ENCODE assay signal across 20 cellular contexts in genomic region chr2:16526193-16526592, GRCh38.
"Had no signal": no experiment of that assay in that cellular context is flagged by ENCODE, and none has a peak within 500 bp of the region (broad histone marks: within the 10 kb centered on the region; RNA-seq: fewer than 3 reads in every experiment).

No MANE protein-coding gene starts in this region.

- H3K27ac ChIP-seq: left ventricle myocardium inferior, ovary, spleen, tibial nerve, uterus had no signal

- ATAC-seq: mucosa of descending colon; naive thymus-derived CD4-positive, alpha-beta T cell; natural killer cell treated with Interleukin-12 subunit alpha and Interleukin-12 subunit beta and Interleukin-15 and Interleukin-18, amount 100 ng/mL, for 72 hours; right cardiac atrium; sciatic nerve; stimulated activated memory B cell treated with anti-CD40 and anti-IgM and Interleukin-4, amounts not matched to agents 10 μg/mL and 1 μg/mL and 100 μg/mL, for 72 hours; stimulated activated naive CD8-positive, alpha-beta T cell treated with anti-CD3 and anti-CD28 coated beads, Interleukin-15, amount 100 ng/mL, for 72 hours had no signal

- DNase-seq: hypothalamus; islet precursor cell; left ventricle myocardium inferior; midbrain; mucosa of descending colon; naive thymus-derived CD4-positive, alpha-beta T cell; ovary; retina; right cardiac atrium; small intestine; spleen; stimulated activated CD4-positive, alpha-beta T cell treated with anti-CD3 and anti-CD28 coated beads, Interleukin-4, amount 100 ng/mL, for 24 hours; stimulated activated naive CD4-positive, alpha-beta T cell treated with Interleukin-2 at 50 U/mL for 16 hours; stimulated activated naive CD8-positive, alpha-beta T cell treated with anti-CD3 and anti-CD28 coated beads, Interleukin-15, amount 100 ng/mL, for 72 hours; substantia nigra; uterus had no signal

- FAIRE-seq: small intestine had no signal

- H3K4me1 ChIP-seq: spleen, uterus had no signal

- H3K4me3 ChIP-seq: left ventricle myocardium inferior, mucosa of descending colon, ovary, spleen, tibial nerve, uterus had no signal

- H3K9me3 ChIP-seq: left ventricle myocardium inferior, mucosa of descending colon, ovary, spleen, tibial nerve, uterus had no signal

- H3K36me3 ChIP-seq: left ventricle myocardium inferior, ovary, spleen, tibial nerve, uterus had no signal

- H3K27me3 ChIP-seq: ovary, tibial nerve, uterus had no signal
